Comparison of ENCODE assay signal across 8 cellular contexts in genomic region chr15:67833504-67834248, GRCh38. TPM values are rescaled to one million over a fixed set of nuclear protein-coding genes. Genes with fewer than 3 reads are reported as not detected.
DNase-seq lines count a peak whose midpoint lies in the region; ATAC-seq, FAIRE-seq and TF ChIP-seq lines count a peak whose summit lies in the region.

No MANE protein-coding gene starts in this region.

- no peaks in the 10 kb centered on the region for H3K9me3 ChIP-seq in OCI-LY1 (ENCODE audit: low read length)
- no peaks in the 10 kb centered on the region for H3K9me3 ChIP-seq in breast epithelium
- H3K9me3 ChIP-seq in right lobe of liver, result no peaks in the 10 kb centered on the region

- no peaks in the 10 kb centered on the region for H3K9me2 ChIP-seq in OCI-LY1 (ENCODE audit: low read depth, low read length)

- peak overlapping the region; percentile 86 for H3K4me2 ChIP-seq in OCI-LY1 (ENCODE audit: low read length)

- H3K4me1 ChIP-seq in OCI-LY1 (ENCODE audit: insufficient read depth, low read length, severe bottlenecking) (peaks cover 68% of the 10 kb centered on the region), breast epithelium (peaks cover 13 to 19% of the 10 kb centered on the region in 2 donors), right lobe of liver (peaks cover 0 to 47% (median 20%) of the 10 kb centered on the region in 4 donors)

- H2AFZ ChIP-seq in OCI-LY1 (ENCODE audit: low read length), result no peak overlapping the region

- peaks cover 24% of the 10 kb centered on the region for H3K36me3 ChIP-seq in OCI-LY1 (ENCODE audit: insufficient read depth, low read length)
- H3K36me3 ChIP-seq in breast epithelium, result no peaks in the 10 kb centered on the region
- no peaks in the 10 kb centered on the region for H3K36me3 ChIP-seq in right lobe of liver

- no peaks in the 10 kb centered on the region for H4K20me1 ChIP-seq in OCI-LY1 (ENCODE audit: insufficient read depth, low read length)

- peak; percentile 38 to 55 (median 52) for ATAC-seq in right lobe of liver

- WGBS in right lobe of liver (ENCODE audit: insufficient coverage, low coverage, low lambda C conversion rate, missing lambda C conversion rate), result under 1% methylated on average over 26 of the region's 46 CpGs

- H3K9ac ChIP-seq in OCI-LY1 (ENCODE audit: low read length), result peak overlapping the region; percentile 71

- TF ChIP-seq CTCF in OCI-LY1 (IDR thresholded peaks at IDR 0.05; ENCODE audit: low read length) (peak; percentile 71), breast epithelium (IDR thresholded peaks at IDR 0.05) (peak in 1 of 3 donors; percentile 10), right lobe of liver (IDR thresholded peaks at IDR 0.05) (peak; percentile 41 to 52 (median 44))

- FAIRE-seq in urothelium cell line (lab: Jason Lieb, UNC), result peak; percentile 27

- no peaks in the 10 kb centered on the region for H3K79me2 ChIP-seq in OCI-LY1 (ENCODE audit: insufficient read depth, low read length)

- H3F3A ChIP-seq in OCI-LY1 (ENCODE audit: insufficient read depth, low read length), result no peaks in the 10 kb centered on the region

- TF ChIP-seq POLR2A in breast epithelium (IDR thresholded peaks at IDR 0.05) (no peak), right lobe of liver (IDR thresholded peaks at IDR 0.05) (no peak)

- intact Hi-C loops in breast epithelium (cut with DNase I; ENCODE audit: low total_unique reads), result loop anchor here (10.0 kb wide), 2 partner anchors 309 to 721 kb away; partner anchors contain the start of gene C15orf61
- intact Hi-C loops in right lobe of liver (cut with DNase I), result loop anchor here in 1 of 2 donors (10.0 kb wide), 2 partner anchors 329 to 369 kb away; no protein-coding TSS in a partner anchor

- H3K27ac ChIP-seq in OCI-LY1 (ENCODE audit: low read depth, low read length, poor library complexity, severe bottlenecking) (peak overlapping the region; percentile 87), breast epithelium (no peak overlapping the region), right lobe of liver (no peak overlapping the region)

- no peaks in the 10 kb centered on the region for H3K27me3 ChIP-seq in OCI-LY1 (ENCODE audit: insufficient read depth, low read length)
- peaks cover 22 to 75% of the 10 kb centered on the region in 2 donors for H3K27me3 ChIP-seq in breast epithelium
- peaks cover 9 to 49% of the 10 kb centered on the region in 2 donors for H3K27me3 ChIP-seq in right lobe of liver

- H3K4me3 ChIP-seq in OCI-LY1 (ENCODE audit: low read depth, low read length, poor library complexity, severe bottlenecking) (peak overlapping the region; percentile 57), breast epithelium (peak overlapping the region; percentile 11 to 71 (median 46)), right lobe of liver (peak overlapping the region in 2 of 3 donors; percentile 12 to 17)

- DNase-seq in NCI-H82 (lab: John Stamatoyannopoulos, UW) (peak; percentile 75), NCI-H82 treated with DMSO at 0.1 percent for 48 hours (lab: John Stamatoyannopoulos, UW; ENCODE audit: unreplicated experiment) (no peak), breast epithelium (ENCODE audit: low spot score in 2 of 2) (peak in 1 of 2 donors; percentile 50), right lobe of liver (no peak), urothelium cell line (ENCODE audit: low spot score) (peak; percentile 73), dedifferentiated amniotic fluid mesenchymal stem cell (ENCODE audit: extremely low spot score) (no peak)
- no peak for DNase-seq in activated effector memory CD4-positive, alpha-beta T cell treated with anti-CD3 and anti-CD28 coated beads, Interleukin-2, amount 50 U/mL, for 16 hours

RNA-seq across cellular contexts. Expression of gene RNU6-1, which starts 6.2 kb away (rescaled TPM):
- not detected for total RNA-seq in breast epithelium
- not detected for total RNA-seq in right lobe of liver

RNA-seq across cellular contexts. Expression of gene SKOR1, which starts 8.4 kb away (rescaled TPM):
- total RNA-seq in breast epithelium (1 to 10 TPM in 2 of 3 donors, under 1 TPM in 1; 0.98 to 1.8 (median 1.1) TPM), right lobe of liver (under 1 TPM in 5 of 6 experiments, not detected in 1; 0.05 to 0.21 (median 0.09) TPM)

Comparison
In these comparisons a context has a peak if more than half of its experiments do, and no peak if none do; other contexts are left out.
1. DNase-seq: peak in NCI-H82 (single experiment) and urothelium cell line (single experiment); none in NCI-H82 treated with DMSO at 0.1 percent for 48 hours (single experiment), right lobe of liver (0 of 3), activated effector memory CD4-positive, alpha-beta T cell treated with anti-CD3 and anti-CD28 coated beads, Interleukin-2, amount 50 U/mL, for 16 hours (single experiment) and dedifferentiated amniotic fluid mesenchymal stem cell (single experiment).
2. Peak in every context shown above with its lines, with median percentiles within 50 percentile points of each other: H3K4me3 ChIP-seq.